Comparison of ENCODE assay signal across 11 cellular contexts in genomic region chr2:69149631-69150215, GRCh38.
A peak's percentile ranks its signal among the peaks of the same experiment; 100 is the strongest.
DNase-seq lines count a peak whose midpoint lies in the region; ATAC-seq and TF ChIP-seq lines count a peak whose summit lies in the region.
"Had no signal": no experiment of that assay in that cellular context is flagged by ENCODE, and none has a peak within 500 bp of the region (broad histone marks: within the 10 kb centered on the region; RNA-seq: fewer than 3 reads in every experiment).

No MANE protein-coding gene starts in this region.

- no peaks in the 10 kb centered on the region for H3K36me3 ChIP-seq in cardiac muscle cell
- H3K36me3 ChIP-seq in ovary: no peaks in the 10 kb centered on the region

- TF ChIP-seq CTCF in cardiac muscle cell (IDR thresholded peaks at IDR 0.05; ENCODE audit: low read depth, low read length): no peak
- TF ChIP-seq CTCF in ovary (IDR thresholded peaks at IDR 0.05): no peak

- no peaks in the 10 kb centered on the region for H3K9me3 ChIP-seq in cardiac muscle cell (ENCODE audit: low read depth)
- H3K9me3 ChIP-seq in ovary: no peaks in the 10 kb centered on the region

- ATAC-seq in SK-N-SH treated with all-trans-retinoic acid at 6 μM for 48 hours: peak; percentile 56
- ATAC-seq in left colon: no peak
- ATAC-seq in HG03460 (IDR thresholded peaks at IDR 0.05; ENCODE audit: unreplicated experiment): no peak

- DNase-seq in AG20443 (ENCODE audit: low spot score) (peak; percentile 61), cardiac muscle cell (ENCODE audit: low read depth in 1 of 2, low spot score in 1 of 2) (peak; percentile 39 to 94), ovary (peak; percentile 75 to 83 (median 77)), left colon (no peak), NCI-H2171 treated with DMSO at 0.1 percent for 48 hours (lab: John Stamatoyannopoulos, UW) (no peak)
- no peak for DNase-seq in stimulated activated CD4-positive, alpha-beta T cell treated with anti-CD3 and anti-CD28 coated beads, Interleukin-15, amount 100 ng/mL, for 24 hours
- DNase-seq: activated effector memory CD4-positive, alpha-beta T cell treated with anti-CD3 and anti-CD28 coated beads, Interleukin-2, amount 50 U/mL, for 16 hours; naive B cell had no signal

- TF ChIP-seq POLR2A in ovary (IDR thresholded peaks at IDR 0.05): peak; percentile 8

- no peaks in the 10 kb centered on the region for H3K27me3 ChIP-seq in cardiac muscle cell
- no peaks in the 10 kb centered on the region for H3K27me3 ChIP-seq in ovary

- WGBS in ovary, 3 donors: 7 to 8% (median 7%) methylated on average over 7 of the region's 7 CpGs

- H3K27ac ChIP-seq in cardiac muscle cell (no peak overlapping the region), ovary (peak overlapping the region in 1 of 2 donors; percentile 90)
- H3K27ac ChIP-seq: C4-2B had no signal

- no peak for TF ChIP-seq EP300 in ovary (IDR thresholded peaks at IDR 0.05)

- intact Hi-C loops in ovary (cut with DNase I) (loop anchor here in 3 of 4 donors (5.0 to 10.0 kb wide), 4 partner anchors 65 to 158 kb away; partner anchors contain the start of gene ANTXR1 (in 1 of the 3)), left colon (cut with DNase I, micrococcal nuclease) (no loop called here)

- no peak overlapping the region for H3K4me3 ChIP-seq in cardiac muscle cell
- H3K4me3 ChIP-seq in ovary: no peak overlapping the region

- H3K4me1 ChIP-seq in cardiac muscle cell (ENCODE audit: low read depth) (peaks cover 12% of the 10 kb centered on the region), ovary (ENCODE audit: insufficient read depth) (peaks cover 35% of the 10 kb centered on the region)

TF ChIP-seq in SK-N-SH treated with all-trans-retinoic acid at 6 μM for 48 hours, 23 proteins besides CTCF, POLR2A, EP300 and RAD21:
- TF ChIP-seq ISL1 (CRISPR knock-in tag; IDR thresholded peaks at IDR 0.05) (peak; percentile 48; the same call in 1 of the 2 replicates), CREB5 (CRISPR knock-in tag; IDR thresholded peaks at IDR 0.05; ENCODE audit: low read depth) (no peak), TOX (CRISPR knock-in tag; IDR thresholded peaks at IDR 0.05; ENCODE audit: borderline replicate concordance) (no peak), ZFP3 (CRISPR knock-in tag; IDR thresholded peaks at IDR 0.05) (no peak), ZNF70 (CRISPR knock-in tag; IDR thresholded peaks at IDR 0.05) (no peak), TCF4 (CRISPR knock-in tag; IDR thresholded peaks at IDR 0.05; ENCODE audit: borderline replicate concordance) (no peak), ZNF8 (CRISPR knock-in tag; IDR thresholded peaks at IDR 0.05) (no peak), PPARA (CRISPR knock-in tag; IDR thresholded peaks at IDR 0.05; ENCODE audit: borderline replicate concordance) (no peak), PATZ1 (CRISPR knock-in tag; IDR thresholded peaks at IDR 0.05; ENCODE audit: borderline replicate concordance) (no peak)

Comparison
In these comparisons a context has a peak if more than half of its experiments do, and no peak if none do; other contexts are left out.
1. DNase-seq: peak in AG20443 (single experiment), cardiac muscle cell (2 of 2) and ovary (5 of 5); none in stimulated activated CD4-positive, alpha-beta T cell treated with anti-CD3 and anti-CD28 coated beads, Interleukin-15, amount 100 ng/mL, for 24 hours (single experiment), left colon (0 of 2) and NCI-H2171 treated with DMSO at 0.1 percent for 48 hours (single experiment).
2. intact Hi-C loops: an anchor here in ovary (5.0 to 10.0 kb wide); none called in left colon.